Comparison of ENCODE assay signal across 13 cellular contexts in the genomic region with DNA sequence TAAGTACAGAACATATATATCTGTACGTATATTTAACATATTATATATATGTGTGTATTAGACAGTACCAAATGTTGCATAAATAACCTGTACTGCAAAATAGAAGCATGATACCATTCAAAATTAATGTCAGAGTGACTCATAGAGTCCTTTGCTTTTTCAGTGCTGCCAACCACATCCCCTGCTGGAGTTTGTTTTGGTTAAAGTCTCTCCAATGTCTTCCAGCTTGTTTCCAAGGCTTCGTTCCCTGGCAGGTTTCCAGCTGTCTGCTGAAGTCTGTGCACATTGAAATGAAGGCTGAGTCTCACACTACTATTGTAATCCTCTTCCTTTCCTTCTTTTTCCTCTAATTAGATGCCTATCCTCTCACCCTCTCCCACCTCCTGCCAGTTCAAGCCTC. TPM values are rescaled to one million over a fixed set of nuclear protein-coding genes. Genes with fewer than 3 reads are reported as not detected.
DNase-seq lines count a peak whose midpoint lies in the region; ATAC-seq and TF ChIP-seq lines count a peak whose summit lies in the region.
"Had no signal": no experiment of that assay in that cellular context is flagged by ENCODE, and none has a peak within 500 bp of the region (broad histone marks: within the 10 kb centered on the region; RNA-seq: fewer than 3 reads in every experiment).

No MANE protein-coding gene starts in this region.

- ATAC-seq in omental fat pad (ENCODE audit: low FRiP score) (peak; percentile 77), GM21515 (IDR thresholded peaks at IDR 0.05; ENCODE audit: unreplicated experiment) (no peak), GM19328 (IDR thresholded peaks at IDR 0.05; ENCODE audit: unreplicated experiment) (no peak)
- ATAC-seq: stimulated activated naive CD8-positive, alpha-beta T cell treated with anti-CD3 and anti-CD28 coated beads, Interleukin-15, amount 100 ng/mL, for 72 hours had no signal

- DNase-seq in EH (ENCODE audit: low read depth) (peak; percentile 19), SK-N-MC (ENCODE audit: low read depth, low spot score) (peak; percentile 48), fibroblast of villous mesenchyme (ENCODE audit: low read depth) (peak; percentile 64), omental fat pad (ENCODE audit: low spot score) (peak; percentile 36), T-helper 9 cell (no peak), NCI-H2107 (lab: John Stamatoyannopoulos, UW) (no peak)
- DNase-seq: H7; stimulated activated naive CD8-positive, alpha-beta T cell treated with anti-CD3 and anti-CD28 coated beads, Interleukin-15, amount 100 ng/mL, for 72 hours had no signal

- H3K9ac ChIP-seq in SK-N-MC (ENCODE audit: insufficient read length), result no peak overlapping the region

- H3K27ac ChIP-seq in SK-N-MC, result no peak overlapping the region
- H3K27ac ChIP-seq: C4-2B, VCaP had no signal

- no peaks in the 10 kb centered on the region for H3K36me3 ChIP-seq in SK-N-MC (ENCODE audit: insufficient read depth, low read length)

- H3K9me3 ChIP-seq in SK-N-MC (ENCODE audit: low read depth, low read length), result no peaks in the 10 kb centered on the region

- TF ChIP-seq CTCF in fibroblast of villous mesenchyme (IDR thresholded peaks at IDR 0.05; ENCODE audit: insufficient read depth, low read depth, low read length) (no peak), omental fat pad (IDR thresholded peaks at IDR 0.05) (no peak)

- no peak overlapping the region for H3K4me3 ChIP-seq in SK-N-MC
- H3K4me3 ChIP-seq in fibroblast of villous mesenchyme (ENCODE audit: low read depth, low read length), result no peak overlapping the region

RNA-seq across cellular contexts. Expression of a gene that starts 14.9 kb away (rescaled TPM):
- 0.32 and 4.7 TPM in 2 replicates for total RNA-seq in fibroblast of villous mesenchyme
- 10 to 100 TPM in 1 of 4 donors, 1 to 10 TPM in 2, under 1 TPM in 1; 0.96 to 10.7 (median 1.5) TPM for total RNA-seq in omental fat pad
- total RNA-seq: NCI-H460 had no signal

Comparison
In these comparisons a context has a peak if more than half of its experiments do, and no peak if none do; other contexts are left out.
1. DNase-seq: peak in EH (single experiment), SK-N-MC (single experiment), fibroblast of villous mesenchyme (single experiment) and omental fat pad (single experiment); none in T-helper 9 cell (single experiment) and NCI-H2107 (single experiment).